1 cellular context compared by ENCODE assay signal in the genomic region with DNA sequence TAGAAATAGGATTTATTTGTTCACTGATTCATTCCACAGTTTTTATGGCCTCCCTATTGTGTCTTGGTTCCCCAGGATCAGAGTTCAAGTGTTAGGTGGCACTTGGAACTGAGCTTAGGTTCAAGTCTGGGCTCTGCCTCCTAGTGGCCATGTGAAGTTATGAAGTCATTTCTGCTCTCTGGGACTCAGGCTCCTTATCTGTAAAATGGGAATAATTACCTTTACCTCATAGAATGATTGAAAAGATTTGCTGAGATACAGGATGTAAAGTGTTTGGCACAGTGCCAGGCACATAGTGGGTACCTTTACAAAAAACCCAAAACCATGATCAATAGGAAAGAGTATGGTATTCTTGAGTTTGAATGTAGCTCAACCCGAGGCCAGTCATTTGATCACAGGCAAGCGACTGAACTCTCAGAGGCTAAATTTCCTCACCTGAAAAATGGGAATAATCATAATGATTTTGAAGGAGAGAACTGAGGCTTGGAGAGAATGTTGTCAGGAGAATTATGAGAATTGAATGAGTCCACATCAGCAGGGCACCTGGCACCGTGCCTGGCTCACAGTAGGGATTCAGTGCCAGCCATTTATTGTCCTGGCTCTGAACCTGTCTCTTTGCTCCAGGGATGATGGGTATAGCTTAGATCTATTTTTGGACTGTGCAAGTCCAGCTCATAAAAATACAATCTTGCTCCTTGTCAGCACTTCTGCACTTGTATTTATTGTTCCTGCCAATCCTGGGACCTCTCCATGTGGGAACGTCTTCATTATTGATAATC.
TF ChIP-seq lines count a peak whose summit lies in the region.

No MANE protein-coding gene starts in this region.

TF ChIP-seq in K562, 482 proteins besides CTCF, POLR2A, EP300 and RAD21 (continued from another document):
- TF ChIP-seq NFIC (IDR thresholded peaks at IDR 0.05) = peak; percentile 86
